ENCODE assay signal across 8 cellular contexts in the genomic region with DNA sequence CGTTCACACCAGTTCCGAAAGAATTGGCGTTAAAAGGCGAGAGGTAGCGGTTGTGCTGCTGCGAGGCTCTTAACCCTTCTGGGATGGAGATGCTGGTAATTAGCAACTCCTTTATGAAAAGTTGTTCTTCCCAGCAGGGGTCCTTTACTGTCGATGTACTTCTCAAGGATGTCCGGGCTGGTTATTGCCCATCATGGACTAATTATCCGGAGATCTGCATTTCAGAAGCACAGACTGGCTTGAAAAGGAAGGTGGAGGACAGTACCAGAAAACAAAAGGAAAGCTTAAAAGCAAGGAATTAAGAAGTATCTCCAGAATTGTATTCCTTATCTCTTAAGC. TPM values are rescaled to one million over a fixed set of nuclear protein-coding genes. Genes with fewer than 3 reads are reported as not detected.
DNase-seq lines count a peak whose midpoint lies in the region; ATAC-seq and TF ChIP-seq lines count a peak whose summit lies in the region.

No MANE protein-coding gene starts in this region.

- no peaks in the 10 kb centered on the region for H3K36me3 ChIP-seq in endocrine pancreas (ENCODE audit: control insufficient read depth, insufficient read depth, low read length)
- no peaks in the 10 kb centered on the region for H3K36me3 ChIP-seq in ovary

- H3K27ac ChIP-seq in ovary: peak overlapping the region; percentile 63 to 84

- peak overlapping the region; percentile 48 for H3K9ac ChIP-seq in endocrine pancreas (ENCODE audit: control insufficient read depth, insufficient read depth, low read length)

- intact Hi-C loops in ovary (cut with DNase I): loop anchor here in 1 of 4 donors (2.0 kb wide), 1 partner anchor 83 kb away; no protein-coding TSS in a partner anchor

- TF ChIP-seq EP300 in ovary (IDR thresholded peaks at IDR 0.05): no peak

- H3K4me3 ChIP-seq in NB4 (ENCODE audit: low read depth, low read length): peak overlapping the region; percentile 38
- H3K4me3 ChIP-seq in endocrine pancreas (ENCODE audit: control insufficient read depth, insufficient read depth, low read length): peak overlapping the region; percentile 41
- H3K4me3 ChIP-seq in ovary: peak overlapping the region; percentile 58

- no peaks in the 10 kb centered on the region for H3K27me3 ChIP-seq in endocrine pancreas (ENCODE audit: control insufficient read depth, insufficient read depth, low read length)
- no peaks in the 10 kb centered on the region for H3K27me3 ChIP-seq in ovary

- WGBS in ovary, 3 donors: 10 to 21% (median 18%) methylated on average over 9 of the region's 9 CpGs

- TF ChIP-seq POLR2A in NB4 (IDR thresholded peaks at IDR 0.05; ENCODE audit: extremely low read depth, insufficient read length) (no peak), ovary (IDR thresholded peaks at IDR 0.05) (no peak)

- H3K9me3 ChIP-seq in endocrine pancreas (ENCODE audit: control insufficient read depth, low read length) (no peaks in the 10 kb centered on the region), ovary (no peaks in the 10 kb centered on the region)

- TF ChIP-seq CTCF in NB4 (IDR thresholded peaks at IDR 0.05; ENCODE audit: low read depth, low read length) (no peak), ovary (IDR thresholded peaks at IDR 0.05) (no peak)

- H3K4me1 ChIP-seq in endocrine pancreas (ENCODE audit: control insufficient read depth, insufficient read depth, low read length) (no peaks in the 10 kb centered on the region), ovary (ENCODE audit: insufficient read depth) (peaks cover 4% of the 10 kb centered on the region)

- DNase-seq in EH (ENCODE audit: low read depth) (peak; percentile 13), NB4 (ENCODE audit: low read depth) (no peak), ovary (no peak), KG1 (lab: John Stamatoyannopoulos, UW) (no peak), NCI-H1694 treated with DMSO at 0.1 percent for 48 hours (lab: John Stamatoyannopoulos, UW) (no peak), GM19238 (ENCODE audit: insufficient read length, low spot score) (no peak)

- no peak for ATAC-seq in HG03025 (IDR thresholded peaks at IDR 0.05; ENCODE audit: low FRiP score, unreplicated experiment)

RNA-seq across cellular contexts. Expression of gene AK4, which starts 1.4 kb away (rescaled TPM):
- 10 to 100 TPM in 5 of 7 donors, 1 to 10 TPM in 2; 4.3 to 25.6 (median 13.2) TPM for total RNA-seq in ovary
- 10 to 100 TPM in 1 of 2 donors, 1 to 10 TPM in 1; 1.7 to 15.4 TPM for polyA plus RNA-seq in ovary
